Comparison of ENCODE assay signal across 28 cellular contexts in the genomic region with DNA sequence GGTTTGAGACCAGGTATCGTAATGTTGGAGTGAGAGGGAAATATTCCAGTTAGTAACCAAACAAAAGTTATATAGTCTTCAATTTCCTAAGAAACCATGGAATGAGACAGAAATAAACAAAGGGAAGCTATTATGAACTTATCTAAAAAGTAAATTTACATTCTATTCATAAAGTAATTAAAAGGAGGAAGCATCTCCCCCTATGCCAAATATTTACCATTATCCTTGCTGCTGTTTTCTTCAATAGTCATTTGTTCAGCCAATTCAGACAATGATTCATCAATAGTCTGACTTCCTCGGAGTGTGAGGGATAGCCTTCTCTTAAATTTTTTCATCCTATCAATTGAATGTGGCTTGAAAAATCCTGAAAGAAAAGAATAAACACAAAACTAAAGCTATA.
DNase-seq lines count a peak whose midpoint lies in the region; ATAC-seq and TF ChIP-seq lines count a peak whose summit lies in the region.
"Had no signal": no experiment of that assay in that cellular context is flagged by ENCODE, and none has a peak within 500 bp of the region (broad histone marks: within the 10 kb centered on the region; RNA-seq: fewer than 3 reads in every experiment).

No MANE protein-coding gene starts in this region.

- TF ChIP-seq CTCF in OCI-LY3 (IDR thresholded peaks at IDR 0.05; ENCODE audit: low read depth, low read length): no peak

- no peaks in the 10 kb centered on the region for H3K27me3 Mint-ChIP-seq in natural killer cell treated with Interleukin-12 subunit alpha and Interleukin-12 subunit beta and Interleukin-15 and Interleukin-18, amount 100 ng/mL, for 72 hours
- H3K27me3 Mint-ChIP-seq: CD4-positive, alpha-beta memory T cell had no signal

- ATAC-seq in left lobe of liver (no peak), HG02610 (IDR thresholded peaks at IDR 0.05; ENCODE audit: unreplicated experiment) (no peak)
- no peak for ATAC-seq in natural killer cell treated with Interleukin-12 subunit alpha and Interleukin-12 subunit beta and Interleukin-15 and Interleukin-18, amount 100 ng/mL, for 72 hours
- ATAC-seq: A549, GM23338, K562, SK-N-SH treated with all-trans-retinoic acid at 6 μM for 48 hours had no signal

- DNase-seq in Karpas-422: no peak
- DNase-seq in caudate nucleus (lab: John Stamatoyannopoulos, UW): no peak
- DNase-seq in globus pallidus (ENCODE audit: low spot score): peak; percentile 28
- no peak for DNase-seq in left lobe of liver (ENCODE audit: low spot score)
- DNase-seq in effector CD4-positive, alpha-beta T cell: no peak
- no peak for DNase-seq in natural killer cell treated with Interleukin-12 subunit alpha and Interleukin-12 subunit beta and Interleukin-15 and Interleukin-18, amount 100 ng/mL, for 72 hours (ENCODE audit: low spot score)
- DNase-seq: AML-193, COR-L47, DMS53, H9, NCI-H1048, NCI-H1417, NCI-H187, NCI-H2081 treated with DMSO at 0.1 percent for 48 hours, NCI-H2171, NCI-H226, NCI-H510A, NCI-H69, Peyer's patch, SJCRH30 had no signal

- H3K27ac Mint-ChIP-seq in natural killer cell treated with Interleukin-12 subunit alpha and Interleukin-12 subunit beta and Interleukin-15 and Interleukin-18, amount 100 ng/mL, for 72 hours: peak overlapping the region in 1 of 2 donors; percentile 66
- H3K27ac Mint-ChIP-seq: GM23338, H9 had no signal

- H3K9ac ChIP-seq in Karpas-422 (ENCODE audit: low read length) (no peak overlapping the region), OCI-LY3 (ENCODE audit: low read length) (no peak overlapping the region)
- H3K9ac ChIP-seq: BLaER1 treated with 17β-estradiol and CSF1 and Interleukin-3, amounts not matched to agents 10 nM and 100 nM had no signal

- no peak overlapping the region; the same call in 1 of the 2 replicates for H3K27ac ChIP-seq in Karpas-422 (ENCODE audit: low read length)
- H3K27ac ChIP-seq in OCI-LY3 (ENCODE audit: low read length): no peak overlapping the region
- peak overlapping the region; percentile 14 for H3K27ac ChIP-seq in caudate nucleus (ENCODE audit: low read depth, low read length)
- H3K27ac ChIP-seq: A549; BLaER1 treated with 17β-estradiol and CSF1 and Interleukin-3, amounts not matched to agents 10 nM and 100 nM; Peyer's patch; SJCRH30 had no signal

- H3K79me2 ChIP-seq in Karpas-422 (ENCODE audit: low read length): peaks cover 93% of the 10 kb centered on the region
- peaks cover 6% of the 10 kb centered on the region; the same call in 1 of the 2 replicates for H3K79me2 ChIP-seq in OCI-LY3 (ENCODE audit: low read length)

- H3K4me2 ChIP-seq in Karpas-422 (ENCODE audit: low read depth, low read length, poor library complexity, severe bottlenecking): peak overlapping the region; percentile 48
- peak overlapping the region; percentile 53 for H3K4me2 ChIP-seq in OCI-LY3 (ENCODE audit: low read length)
- H3K4me2 ChIP-seq: A549; BLaER1 treated with 17β-estradiol and CSF1 and Interleukin-3, amounts not matched to agents 10 nM and 100 nM; GM23338 had no signal

- H3K36me3 ChIP-seq in Karpas-422 (ENCODE audit: insufficient read depth, low read length) (peaks cover 21% of the 10 kb centered on the region), OCI-LY3 (replicated peaks; ENCODE audit: low read depth, low read length) (peaks cover 17% of the 10 kb centered on the region)
- H3K36me3 ChIP-seq: Peyer's patch, SJCRH30 had no signal

- H3K9me2 ChIP-seq in Karpas-422 (replicated peaks; ENCODE audit: insufficient read depth, low read length): no peaks in the 10 kb centered on the region

- H3K27me3 ChIP-seq in Karpas-422 (ENCODE audit: low read length): no peaks in the 10 kb centered on the region
- H3K27me3 ChIP-seq in OCI-LY3 (ENCODE audit: low read depth, low read length): no peaks in the 10 kb centered on the region
- H3K27me3 ChIP-seq: BLaER1 treated with 17β-estradiol and CSF1 and Interleukin-3, amounts not matched to agents 10 nM and 100 nM; Peyer's patch; SJCRH30 had no signal

- peaks cover 5% of the 10 kb centered on the region for H3K9me3 Mint-ChIP-seq in natural killer cell treated with Interleukin-12 subunit alpha and Interleukin-12 subunit beta and Interleukin-15 and Interleukin-18, amount 100 ng/mL, for 72 hours

- no peak overlapping the region for H2AFZ ChIP-seq in Karpas-422 (ENCODE audit: low read length)
- H2AFZ ChIP-seq in OCI-LY3 (ENCODE audit: low read depth, low read length): no peak overlapping the region
- H2AFZ ChIP-seq: GM23338 had no signal

- H3K9me3 ChIP-seq in Karpas-422 (ENCODE audit: low read length) (peaks cover 3% of the 10 kb centered on the region; the same call in 1 of the 2 replicates), OCI-LY3 (ENCODE audit: insufficient read depth, low read length) (peaks cover 4% of the 10 kb centered on the region; the same call in 1 of the 2 replicates)
- H3K9me3 ChIP-seq: Peyer's patch had no signal

- no peak overlapping the region for H3K4me3 ChIP-seq in Karpas-422 (ENCODE audit: low read length)
- H3K4me3 ChIP-seq in OCI-LY3 (ENCODE audit: low read length): no peak overlapping the region
- H3K4me3 ChIP-seq: A549; BLaER1 treated with 17β-estradiol and CSF1 and Interleukin-3, amounts not matched to agents 10 nM and 100 nM; GM23338; K562; Peyer's patch; SJCRH30 had no signal

- peaks cover 44% of the 10 kb centered on the region for H3K4me1 ChIP-seq in Karpas-422 (ENCODE audit: low read length)
- H3K4me1 ChIP-seq in OCI-LY3 (ENCODE audit: low read length): peaks cover 13% of the 10 kb centered on the region
- H3K4me1 ChIP-seq: A549; BLaER1 treated with 17β-estradiol and CSF1 and Interleukin-3, amounts not matched to agents 10 nM and 100 nM; SJCRH30 had no signal

- H4K20me1 ChIP-seq in Karpas-422 (ENCODE audit: insufficient read depth, low read depth, low read length): no peaks in the 10 kb centered on the region
- peaks cover 16% of the 10 kb centered on the region; the same call in 1 of the 2 replicates for H4K20me1 ChIP-seq in OCI-LY3 (ENCODE audit: insufficient read depth, low read length)

- peaks cover 10% of the 10 kb centered on the region for H3K36me3 Mint-ChIP-seq in natural killer cell treated with Interleukin-12 subunit alpha and Interleukin-12 subunit beta and Interleukin-15 and Interleukin-18, amount 100 ng/mL, for 72 hours

- no peak overlapping the region for H3K4me3 Mint-ChIP-seq in natural killer cell treated with Interleukin-12 subunit alpha and Interleukin-12 subunit beta and Interleukin-15 and Interleukin-18, amount 100 ng/mL, for 72 hours
- H3K4me3 Mint-ChIP-seq: GM23338, H9 had no signal

- H3K4me1 Mint-ChIP-seq in natural killer cell treated with Interleukin-12 subunit alpha and Interleukin-12 subunit beta and Interleukin-15 and Interleukin-18, amount 100 ng/mL, for 72 hours (ENCODE audit: low read depth in 2 of 2): peaks cover 44 to 50% of the 10 kb centered on the region in 2 donors
- H3K4me1 Mint-ChIP-seq: H9 had no signal
